Comparison of ENCODE assay signal across 8 cellular contexts in genomic region chr22:17086750-17087149, GRCh38. TPM values are rescaled to one million over a fixed set of nuclear protein-coding genes. Genes with fewer than 3 reads are reported as not detected.
DNase-seq lines count a peak whose midpoint lies in the region; ATAC-seq and TF ChIP-seq lines count a peak whose summit lies in the region.

No MANE protein-coding gene starts in this region.

- H3K4me3 ChIP-seq in BLaER1 (peak overlapping the region; percentile 96), KMS-11 (IDR thresholded peaks at IDR 0.05; ENCODE audit: insufficient read depth, low read depth, low read length) (no peak overlapping the region)

- peak overlapping the region in 2 of 5 experiments; percentile 59 to 62 for H3K27ac Mint-ChIP-seq in brain
- H3K27ac Mint-ChIP-seq in naive thymus-derived CD8-positive, alpha-beta T cell, result peak overlapping the region; percentile 90 to 97 (median 96)

- ATAC-seq in naive thymus-derived CD8-positive, alpha-beta T cell, result peak in 1 of 2 donors; percentile 9
- no peak for ATAC-seq in GM19455 (IDR thresholded peaks at IDR 0.05; ENCODE audit: unreplicated experiment)

- POLR2A ChIA-PET in naive thymus-derived CD8-positive, alpha-beta T cell (lab: Charles Lee), result interaction anchor here (0.7 to 7.2 kb wide), 10 partner anchors 11 to 402 kb away, joined by 3 to 74 read pairs (median 11); partner anchors contain the start of genes ADA2 and HDHD5

- no peaks in the 10 kb centered on the region for H3K9me3 ChIP-seq in BLaER1

- H3K9ac ChIP-seq in BLaER1 (peak overlapping the region; percentile 60), KMS-11 (no peak overlapping the region)

- H3K27me3 Mint-ChIP-seq in brain, result peaks cover 60% of the 10 kb centered on the region
- no peaks in the 10 kb centered on the region for H3K27me3 Mint-ChIP-seq in naive thymus-derived CD8-positive, alpha-beta T cell

- TF ChIP-seq CTCF in KMS-11 (conservative IDR thresholded peaks at IDR 0.05; ENCODE audit: low read depth, low read length), result no peak
- TF ChIP-seq CTCF in brain (conservative IDR thresholded peaks at IDR 0.05), result no peak

- DNase-seq in naive thymus-derived CD8-positive, alpha-beta T cell, result peak in 4 of 10 donors; percentile 16 to 60 (median 20)
- no peak for DNase-seq in occipital lobe (lab: John Stamatoyannopoulos, UW)
- no peak for DNase-seq in activated gamma-delta T cell treated with Interleukin-2 at 50 U/mL for 16 hours
- no peak for DNase-seq in substantia nigra (lab: John Stamatoyannopoulos, UW)

- H3K27ac ChIP-seq in BLaER1 (peak overlapping the region; percentile 75), KMS-11 (no peak overlapping the region), substantia nigra (ENCODE audit: low read depth, low read length, poor library complexity, severe bottlenecking) (no peak overlapping the region)

- H4K20me1 ChIP-seq in BLaER1 (peaks cover 63% of the 10 kb centered on the region), KMS-11 (ENCODE audit: insufficient read depth) (no peaks in the 10 kb centered on the region)

- H3K27me3 ChIP-seq in BLaER1 (no peaks in the 10 kb centered on the region), KMS-11 (ENCODE audit: insufficient read depth, low read depth) (no peaks in the 10 kb centered on the region)

- no peak overlapping the region for H2AFZ ChIP-seq in KMS-11 (ENCODE audit: low read depth)

- H3K4me1 Mint-ChIP-seq in brain, result peaks cover 33% of the 10 kb centered on the region
- peaks cover 34 to 66% (median 60%) of the 10 kb centered on the region in 4 donors for H3K4me1 Mint-ChIP-seq in naive thymus-derived CD8-positive, alpha-beta T cell

- H3K36me3 ChIP-seq in BLaER1 (no peaks in the 10 kb centered on the region), KMS-11 (ENCODE audit: insufficient read depth) (no peaks in the 10 kb centered on the region)

- H3K4me3 Mint-ChIP-seq in brain, result peak overlapping the region; percentile 78 to 87 (median 83)
- H3K4me3 Mint-ChIP-seq in naive thymus-derived CD8-positive, alpha-beta T cell, result peak overlapping the region; percentile 86 to 99 (median 96)

- H3K4me2 ChIP-seq in BLaER1, result peak overlapping the region; percentile 99
- peak overlapping the region; percentile 82; the same call in 1 of the 2 replicates for H3K4me2 ChIP-seq in KMS-11

- H3K4me1 ChIP-seq in BLaER1 (peaks cover 69% of the 10 kb centered on the region), KMS-11 (ENCODE audit: low read depth, poor library complexity, severe bottlenecking) (peaks cover 39% of the 10 kb centered on the region)

- H3K79me2 ChIP-seq in KMS-11 (ENCODE audit: insufficient read depth, low read depth), result 0 out of 2 replicates have a peak, but pooled peaks cover 5% of the 10 kb centered on the region

- H3K9me3 Mint-ChIP-seq in brain, result peaks cover 0 to 3% (median 0%) of the 10 kb centered on the region in 5 experiments
- H3K9me3 Mint-ChIP-seq in naive thymus-derived CD8-positive, alpha-beta T cell, result no peaks in the 10 kb centered on the region

- no peaks in the 10 kb centered on the region for H3K36me3 Mint-ChIP-seq in brain
- peaks cover 0 to 7% (median 0%) of the 10 kb centered on the region in 3 donors for H3K36me3 Mint-ChIP-seq in naive thymus-derived CD8-positive, alpha-beta T cell

RNA-seq across cellular contexts. Expression of gene IL17RA, which starts 1.9 kb away (rescaled TPM):
- polyA plus RNA-seq in brain (ENCODE audit: insufficient read depth, low read depth, low replicate concordance), result 5.0 TPM
- 10 to 100 TPM; 69.9 to 78.6 TPM for total RNA-seq in naive thymus-derived CD8-positive, alpha-beta T cell
- polyA plus RNA-seq in naive thymus-derived CD8-positive, alpha-beta T cell, result 10 to 100 TPM; 26.2 to 57.7 (median 48.8) TPM
- total RNA-seq in occipital lobe, result 1.2 TPM

RNA-seq across cellular contexts. Expression of gene TMEM121B, which starts 34.4 kb away (rescaled TPM):
- 7.4 TPM for polyA plus RNA-seq in brain (ENCODE audit: insufficient read depth, low read depth, low replicate concordance)
- total RNA-seq in naive thymus-derived CD8-positive, alpha-beta T cell, result under 1 TPM; 0.08 to 0.11 TPM
- polyA plus RNA-seq in naive thymus-derived CD8-positive, alpha-beta T cell, result not detected
- total RNA-seq in occipital lobe, result 10.0 TPM

Comparison
In these comparisons a context has a peak if more than half of its experiments do, and no peak if none do; other contexts are left out.
1. RNA of gene IL17RA, which starts 1.9 kb away (total RNA-seq): 69.9 to 78.6 TPM in naive thymus-derived CD8-positive, alpha-beta T cell; 1.2 TPM in occipital lobe (single experiment); every median in the first group is over 10 times any median in the second.